8 cellular contexts compared by ENCODE assay signal in genomic region chr9:34139477-34140146, GRCh38. TPM values are rescaled to one million over a fixed set of nuclear protein-coding genes. Genes with fewer than 3 reads are reported as not detected.
DNase-seq lines count a peak whose midpoint lies in the region; ATAC-seq and TF ChIP-seq lines count a peak whose summit lies in the region.

No MANE protein-coding gene starts in this region.

- peak; percentile 95 to 99 (median 98) for ATAC-seq in heart left ventricle
- peak; percentile 85 for ATAC-seq in upper lobe of right lung
- ATAC-seq in activated T-cell treated with anti-CD3 and anti-CD28 coated beads, Interleukin-2, amount 50 U/mL, for 4 hours, result no peak
- no peak for ATAC-seq in GM19463 (IDR thresholded peaks at IDR 0.05; ENCODE audit: unreplicated experiment)

- no peak overlapping the region for H3K27ac Mint-ChIP-seq in HFFc6

- H3K4me3 ChIP-seq in heart left ventricle, result no peak overlapping the region
- no peak overlapping the region for H3K4me3 ChIP-seq in upper lobe of right lung

- H3K9me3 ChIP-seq in heart left ventricle, result no peaks in the 10 kb centered on the region
- no peaks in the 10 kb centered on the region for H3K9me3 ChIP-seq in upper lobe of right lung

- no peak overlapping the region for H3K4me3 Mint-ChIP-seq in HFFc6
- no peak overlapping the region for H3K4me3 Mint-ChIP-seq in activated T-cell treated with anti-CD3 and anti-CD28 coated beads, Interleukin-2, amount 50 U/mL, for 4 hours

- H3K9me3 Mint-ChIP-seq in HFFc6, result no peaks in the 10 kb centered on the region
- no peaks in the 10 kb centered on the region for H3K9me3 Mint-ChIP-seq in activated T-cell treated with anti-CD3 and anti-CD28 coated beads, Interleukin-2, amount 50 U/mL, for 4 hours

- H3K4me1 ChIP-seq in heart left ventricle, result peaks cover 0 to 16% (median 7%) of the 10 kb centered on the region in 12 donors
- no peaks in the 10 kb centered on the region for H3K4me1 ChIP-seq in upper lobe of right lung

- peaks cover 10% of the 10 kb centered on the region for H3K4me1 Mint-ChIP-seq in HFFc6 (ENCODE audit: low read depth)
- H3K4me1 Mint-ChIP-seq in activated T-cell treated with anti-CD3 and anti-CD28 coated beads, Interleukin-2, amount 50 U/mL, for 4 hours (ENCODE audit: low read depth), result peaks cover 7% of the 10 kb centered on the region

- 70 to 76% (median 73%) methylated on average over 5 of the region's 5 CpGs for WGBS in heart left ventricle, 4 donors

- DNase-seq in A172 (ENCODE audit: low spot score) (peak; percentile 89), HFFc6 (peak; percentile 89), T1000 (lab: John Stamatoyannopoulos, UW) (peak; percentile 2), heart left ventricle (peak in 4 of 5 donors; percentile 72 to 75 (median 74)), upper lobe of right lung (no peak), NCI-H1048 (lab: John Stamatoyannopoulos, UW) (no peak)
- no peak for DNase-seq in activated T-cell treated with anti-CD3 and anti-CD28 coated beads, Interleukin-2, amount 50 U/mL, for 4 hours

- no peaks in the 10 kb centered on the region for H3K36me3 Mint-ChIP-seq in HFFc6 (ENCODE audit: low read depth)
- H3K36me3 Mint-ChIP-seq in activated T-cell treated with anti-CD3 and anti-CD28 coated beads, Interleukin-2, amount 50 U/mL, for 4 hours (ENCODE audit: insufficient read depth), result no peaks in the 10 kb centered on the region

- intact Hi-C loops in heart left ventricle (cut with DNase I), result loop anchor here in 1 of 10 donors (5.0 kb wide), 1 partner anchor 38 kb away; the partner anchor contains the start of gene UBAP1
- intact Hi-C loops in upper lobe of right lung (cut with DNase I), result no loop called here

- H3K27me3 Mint-ChIP-seq in HFFc6 (ENCODE audit: insufficient read depth), result peaks cover 5% of the 10 kb centered on the region
- H3K27me3 Mint-ChIP-seq in activated T-cell treated with anti-CD3 and anti-CD28 coated beads, Interleukin-2, amount 50 U/mL, for 4 hours (ENCODE audit: low read depth), result no peaks in the 10 kb centered on the region

- H3K36me3 ChIP-seq in heart left ventricle (no peaks in the 10 kb centered on the region), upper lobe of right lung (no peaks in the 10 kb centered on the region)

- TF ChIP-seq CTCF in HFFc6 (IDR thresholded peaks at IDR 0.05) (peak; percentile 60), heart left ventricle (IDR thresholded peaks at IDR 0.05) (peak in 11 of 12 donors; percentile 10 to 61 (median 29)), upper lobe of right lung (IDR thresholded peaks at IDR 0.05) (peak; percentile 24)

- no peaks in the 10 kb centered on the region for H3K27me3 ChIP-seq in heart left ventricle
- no peaks in the 10 kb centered on the region for H3K27me3 ChIP-seq in upper lobe of right lung

- H3K27ac ChIP-seq in heart left ventricle (peak overlapping the region in 4 of 12 donors; percentile 1 to 41 (median 9)), upper lobe of right lung (no peak overlapping the region)

- no peak for TF ChIP-seq POLR2A in heart left ventricle (IDR thresholded peaks at IDR 0.05)

RNA-seq across cellular contexts. Expression of gene DCAF12, which starts 13.1 kb away (rescaled TPM):
- total RNA-seq in A172 (2014; rRNA removed; shearing (Covaris generic)), result 18.4 and 23.0 TPM in 2 replicates
- total RNA-seq in HFFc6 (2021; fragmentation: NEBNext Ultra II Directional; extraction: Animal tissue kit (Norgen Biotek cat#: 25700)), result 10 to 100 TPM; 18.0 to 23.2 (median 19.1) TPM
- total RNA-seq in heart left ventricle, result 10 to 100 TPM; 14.2 to 29.4 (median 16.7) TPM
- polyA plus RNA-seq in heart left ventricle, result 10 to 100 TPM in 1 of 2 donors, 1 to 10 TPM in 1; 5.6 to 17.8 TPM
- 31.6 TPM for total RNA-seq in upper lobe of right lung
- total RNA-seq in activated T-cell treated with anti-CD3 and anti-CD28 coated beads, Interleukin-2, amount 50 U/mL, for 4 hours, result 10 to 100 TPM; 38.7 to 44.7 (median 41.4) TPM

RNA-seq across cellular contexts. Expression of gene UBAP1, which starts 39.2 kb away (rescaled TPM):
- total RNA-seq in A172 (2014; rRNA removed; shearing (Covaris generic)), result 40.0 and 46.1 TPM in 2 replicates
- total RNA-seq in HFFc6 (2021; fragmentation: NEBNext Ultra II Directional; extraction: Animal tissue kit (Norgen Biotek cat#: 25700)), result 10 to 100 TPM; 36.7 to 43.9 (median 41.4) TPM
- total RNA-seq in heart left ventricle (10 to 100 TPM; 35.1 to 55.6 (median 43.1) TPM), upper lobe of right lung (51.9 TPM)
- 10 to 100 TPM; 18.7 to 66.1 TPM for polyA plus RNA-seq in heart left ventricle
- total RNA-seq in activated T-cell treated with anti-CD3 and anti-CD28 coated beads, Interleukin-2, amount 50 U/mL, for 4 hours, result 10 to 100 TPM; 31.7 to 35.9 (median 34.6) TPM

Comparison
In these comparisons a context has a peak if more than half of its experiments do, and no peak if none do; other contexts are left out.
1. DNase-seq: peak in A172 (single experiment), HFFc6 (single experiment), T1000 (single experiment) and heart left ventricle (4 of 5); none in upper lobe of right lung (single experiment), NCI-H1048 (single experiment) and activated T-cell treated with anti-CD3 and anti-CD28 coated beads, Interleukin-2, amount 50 U/mL, for 4 hours (single experiment).
2. ATAC-seq: peak in heart left ventricle (4 of 4) and upper lobe of right lung (single experiment); none in activated T-cell treated with anti-CD3 and anti-CD28 coated beads, Interleukin-2, amount 50 U/mL, for 4 hours (0 of 2) and GM19463 (single experiment).
3. Peak in every context shown above with its lines, with median percentiles within 50 percentile points of each other: CTCF ChIP-seq.